ENCODE assay signal across 9 cellular contexts in the genomic region with DNA sequence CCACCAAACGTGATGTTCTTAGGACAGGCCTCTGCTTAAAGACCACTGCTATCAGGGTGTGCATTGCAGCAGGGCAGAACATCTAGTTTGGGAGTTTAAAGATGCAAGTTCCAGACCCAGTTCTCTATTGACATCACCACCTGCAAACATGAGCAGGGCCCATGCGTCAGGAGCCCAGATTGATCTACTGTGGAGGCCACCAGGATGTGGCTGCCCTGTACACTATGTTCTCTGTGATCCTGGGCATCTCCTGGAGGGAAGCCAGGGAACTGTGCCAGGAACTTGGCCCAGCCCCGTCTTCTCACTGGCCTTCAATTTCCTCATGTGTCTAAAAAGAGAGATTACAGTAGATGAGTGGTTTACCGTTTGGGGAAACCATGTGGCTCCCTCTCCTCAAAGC.
DNase-seq lines count a peak whose midpoint lies in the region; ATAC-seq lines count a peak whose summit lies in the region.
"Had no signal": no experiment of that assay in that cellular context is flagged by ENCODE, and none has a peak within 500 bp of the region (broad histone marks: within the 10 kb centered on the region; RNA-seq: fewer than 3 reads in every experiment).

No MANE protein-coding gene starts in this region.

- no peak overlapping the region; the same call in 1 of the 2 replicates for H3K27ac ChIP-seq in SJCRH30
- H3K27ac ChIP-seq in rectal smooth muscle tissue (ENCODE audit: low read depth, low read length): peak overlapping the region; percentile 72

- H3K27me3 ChIP-seq in SJCRH30 (no peaks in the 10 kb centered on the region), rectal smooth muscle tissue (ENCODE audit: control insufficient read depth, insufficient read depth, low read length) (no peaks in the 10 kb centered on the region)

- DNase-seq in EH (ENCODE audit: low read depth) (peak; percentile 29), SJCRH30 (peak; percentile 81 to 86), fibroblast of the conjunctiva (ENCODE audit: low read depth) (peak; percentile 12), putamen (ENCODE audit: low spot score) (no peak), NOMO-1 treated with dmso at 0.1 percent for 144 hours (lab: John Stamatoyannopoulos, UW; ENCODE audit: unreplicated experiment) (no peak)
- DNase-seq in activated CD4-positive, alpha-beta T cell treated with anti-CD3 and anti-CD28 coated beads for 4 hours: no peak
- DNase-seq: stimulated activated CD4-positive, alpha-beta T cell treated with anti-CD3 and anti-CD28 coated beads, Interleukin-12 subunit alpha, Interleukin-12 subunit beta, amount 100 ng/mL, for 4 hours had no signal

- H3K36me3 ChIP-seq in SJCRH30: no peaks in the 10 kb centered on the region
- H3K36me3 ChIP-seq in rectal smooth muscle tissue (ENCODE audit: control insufficient read depth, insufficient read depth, low read length): no peaks in the 10 kb centered on the region

- no peak for ATAC-seq in HG02588 (IDR thresholded peaks at IDR 0.05; ENCODE audit: unreplicated experiment)

- peaks cover 71% of the 10 kb centered on the region for H3K4me1 ChIP-seq in SJCRH30
- H3K4me1 ChIP-seq in rectal smooth muscle tissue (ENCODE audit: control insufficient read depth, insufficient read depth, low read length): peaks cover 3% of the 10 kb centered on the region

- H3K4me3 ChIP-seq in SJCRH30 (no peak overlapping the region), rectal smooth muscle tissue (ENCODE audit: low read length) (no peak overlapping the region)

- H3K9ac ChIP-seq in rectal smooth muscle tissue (ENCODE audit: low read length): no peak overlapping the region

- no peaks in the 10 kb centered on the region for H3K9me3 ChIP-seq in SJCRH30 (replicated peaks)

Comparison
In these comparisons a context has a peak if more than half of its experiments do, and no peak if none do; other contexts are left out.
1. DNase-seq: peak in EH (single experiment), SJCRH30 (2 of 2) and fibroblast of the conjunctiva (single experiment); none in putamen (single experiment), NOMO-1 treated with dmso at 0.1 percent for 144 hours (single experiment) and activated CD4-positive, alpha-beta T cell treated with anti-CD3 and anti-CD28 coated beads for 4 hours (0 of 2).